11 cellular contexts compared by ENCODE assay signal in the genomic region with DNA sequence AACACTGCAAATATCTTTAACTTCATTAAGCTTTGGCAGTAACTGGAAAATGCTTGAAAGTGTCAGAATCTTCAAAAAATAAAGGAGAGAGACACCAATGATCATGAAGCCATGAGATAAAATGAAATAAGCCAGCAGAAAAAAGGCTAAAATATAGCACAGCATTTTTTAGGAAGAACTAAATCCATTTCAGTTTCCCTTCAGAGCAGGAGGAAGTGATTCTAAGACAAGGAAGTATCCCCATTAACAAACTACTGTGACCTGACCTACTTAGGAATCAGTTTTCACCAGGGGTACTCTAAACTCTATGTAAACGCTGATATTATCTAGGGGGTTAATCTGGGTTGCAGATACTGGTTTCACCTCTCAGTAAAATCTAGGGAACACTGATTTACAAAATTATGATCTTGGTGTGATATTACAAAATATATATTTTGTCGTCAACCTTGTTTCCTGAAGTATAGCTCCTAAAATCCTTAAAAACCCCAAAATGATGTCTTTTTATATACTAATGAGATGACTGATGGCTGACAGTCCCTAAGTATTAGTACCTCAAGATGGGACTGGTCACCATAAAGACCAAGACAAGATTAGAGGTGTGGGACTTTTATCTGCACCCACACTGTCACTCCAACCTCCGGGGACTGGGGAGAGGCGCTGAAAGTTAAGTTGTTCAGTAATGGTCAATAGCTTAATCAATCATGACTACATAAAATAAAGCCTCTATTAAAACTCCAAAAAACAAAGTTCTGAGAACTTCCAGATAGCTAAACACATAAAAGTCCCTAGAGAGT. TPM values are rescaled to one million over a fixed set of nuclear protein-coding genes. Genes with fewer than 3 reads are reported as not detected.
DNase-seq lines count a peak whose midpoint lies in the region; ATAC-seq, FAIRE-seq and TF ChIP-seq lines count a peak whose summit lies in the region.
"Had no signal": no experiment of that assay in that cellular context is flagged by ENCODE, and none has a peak within 500 bp of the region (broad histone marks: within the 10 kb centered on the region; RNA-seq: fewer than 3 reads in every experiment).

No MANE protein-coding gene starts in this region.

- FAIRE-seq in pancreas (lab: Jason Lieb, UNC): no peak

- H4K20me1 ChIP-seq in GM23338 (replicated peaks; ENCODE audit: insufficient read depth): peaks cover 15% of the 10 kb centered on the region

- no TSS peak for BruUV-seq in A673 (replicated peaks; lab: Mats Ljungman, UMichigan)

- intact Hi-C loops in A673 (cut with micrococcal nuclease; ENCODE audit: unreplicated experiment) (no loop called here), activated B cell treated with CpG ODN at 0.5 μM for 24 hours (cut with micrococcal nuclease) (loop anchor here (1.0 kb wide), 1 partner anchor 7 kb away; the partner anchor contains the start of gene GPR107), pancreas (cut with DNase I) (no loop called here), Right ventricle myocardium superior (cut with DNase I) (loop anchor here (10.0 kb wide), 1 partner anchor 81 kb away; no protein-coding TSS in a partner anchor)

- H3K4me3 Mint-ChIP-seq in GM23338 (no peak overlapping the region), activated B cell treated with CpG ODN at 0.5 μM for 24 hours (peak overlapping the region; percentile 62)

- no peaks in the 10 kb centered on the region for H3K9me2 ChIP-seq in GM23338 (ENCODE audit: insufficient read depth)

- H3K79me2 ChIP-seq in GM23338 (replicated peaks; ENCODE audit: insufficient read depth): peaks cover 10% of the 10 kb centered on the region

- 64 to 65% methylated on average over 4 of the region's 4 CpGs for WGBS in pancreas, 2 donors

- no peak for DNase-seq in A673 (ENCODE audit: low spot score)
- no peak for DNase-seq in GM23338 (ENCODE audit: low spot score)
- no peak for DNase-seq in activated B cell treated with CpG ODN at 0.5 μM for 24 hours
- peak; percentile 14 for DNase-seq in mesenteric fat pad (ENCODE audit: low spot score)
- DNase-seq in NK-92 (lab: John Stamatoyannopoulos, UW; ENCODE audit: unreplicated experiment): no peak
- no peak for DNase-seq in cerebellar cortex (ENCODE audit: low spot score)
- DNase-seq in pancreas: no peak
- no peak for DNase-seq in Right ventricle myocardium superior
- DNase-seq: heart left ventricle, substantia nigra had no signal

- TF ChIP-seq CTCF in A673 (conservative IDR thresholded peaks at IDR 0.05; ENCODE audit: low read depth, low read length): no peak
- no peak for TF ChIP-seq CTCF in GM23338 (conservative IDR thresholded peaks at IDR 0.05; ENCODE audit: low read depth in 2 of 2)
- no peak for TF ChIP-seq CTCF in activated B cell treated with CpG ODN at 0.5 μM for 24 hours (IDR thresholded peaks at IDR 0.05)
- TF ChIP-seq CTCF in pancreas (IDR thresholded peaks at IDR 0.05): no peak

- no peaks in the 10 kb centered on the region for H3K27me3 ChIP-seq in A673 (replicated peaks; ENCODE audit: insufficient read depth, low read depth, low read length, poor library complexity)
- H3K27me3 ChIP-seq in GM23338 (ENCODE audit: insufficient read depth): peaks cover 33% of the 10 kb centered on the region
- H3K27me3 ChIP-seq in pancreas: no peaks in the 10 kb centered on the region
- H3K27me3 ChIP-seq: heart left ventricle, SJCRH30 had no signal

- H3K27me3 Mint-ChIP-seq in GM23338 (ENCODE audit: insufficient read depth, low read depth, poor library complexity): peaks cover 24% of the 10 kb centered on the region
- no peaks in the 10 kb centered on the region for H3K27me3 Mint-ChIP-seq in activated B cell treated with CpG ODN at 0.5 μM for 24 hours

- H3K36me3 Mint-ChIP-seq in GM23338 (ENCODE audit: low read depth) (peaks cover 4% of the 10 kb centered on the region), activated B cell treated with CpG ODN at 0.5 μM for 24 hours (ENCODE audit: low read depth) (peaks cover 14% of the 10 kb centered on the region)

- peaks cover 11% of the 10 kb centered on the region for H3F3A ChIP-seq in GM23338 (replicated peaks; ENCODE audit: low read depth)

- ATAC-seq in GM23338 (no peak), activated B cell treated with CpG ODN at 0.5 μM for 24 hours (ENCODE audit: low read depth) (no peak), pancreas (no peak), Right ventricle myocardium superior (ENCODE audit: poor library complexity) (no peak)
- ATAC-seq: heart left ventricle had no signal

- H3K36me3 ChIP-seq in A673 (ENCODE audit: insufficient read depth, low read length, poor library complexity, severe bottlenecking): no peaks in the 10 kb centered on the region
- no peaks in the 10 kb centered on the region for H3K36me3 ChIP-seq in GM23338 (ENCODE audit: insufficient read depth)
- no peaks in the 10 kb centered on the region for H3K36me3 ChIP-seq in pancreas
- H3K36me3 ChIP-seq: heart left ventricle, SJCRH30 had no signal

- CTCF ChIA-PET in A673 (lab: Charles Lee) (no interaction called here), activated B cell treated with CpG ODN at 0.5 μM for 24 hours (lab: Charles Lee) (interaction anchor here (0.9 kb wide), 1 partner anchor 19 kb away, joined by 4 read pairs; no protein-coding TSS in a partner anchor)

- H3K4me3 ChIP-seq in A673 (ENCODE audit: low read depth, low read length, poor library complexity, severe bottlenecking): no peak overlapping the region
- no peak overlapping the region for H3K4me3 ChIP-seq in GM23338
- H3K4me3 ChIP-seq in pancreas: no peak overlapping the region
- H3K4me3 ChIP-seq: SJCRH30 had no signal

- H3K4me2 ChIP-seq in GM23338: peak overlapping the region; percentile 12; the same call in 1 of the 2 replicates

- POLR2A ChIA-PET in A673 (lab: Charles Lee; ENCODE audit: low non-redundant PET) (interaction anchor here (0.6 kb wide), 1 partner anchor 137 kb away, joined by 5 read pairs; no protein-coding TSS in a partner anchor), activated B cell treated with CpG ODN at 0.5 μM for 24 hours (lab: Charles Lee) (interaction anchor here (0.6 to 26.4 kb wide), 10 partner anchors 8 to 181 kb away, joined by 3 to 1209 read pairs (median 8); partner anchors contain the start of gene GPR107)

- peaks cover 30% of the 10 kb centered on the region for H3K4me1 ChIP-seq in A673 (ENCODE audit: insufficient read depth, low read length, poor library complexity, severe bottlenecking)
- H3K4me1 ChIP-seq in GM23338 (ENCODE audit: insufficient read depth): peaks cover 26% of the 10 kb centered on the region
- peaks cover 4 to 22% (median 9%) of the 10 kb centered on the region in 3 donors for H3K4me1 ChIP-seq in pancreas

- H2AFZ ChIP-seq in GM23338: no peak overlapping the region

- H3K9me3 Mint-ChIP-seq in GM23338 (peaks cover 2% of the 10 kb centered on the region; the same call in 1 of the 3 replicates), activated B cell treated with CpG ODN at 0.5 μM for 24 hours (no peaks in the 10 kb centered on the region)

- H3K27ac Mint-ChIP-seq in GM23338 (no peak overlapping the region), activated B cell treated with CpG ODN at 0.5 μM for 24 hours (peak overlapping the region; percentile 77)

- H3K27ac ChIP-seq in A673 (ENCODE audit: low read depth, low read length, poor library complexity, severe bottlenecking) (peak overlapping the region; percentile 64), GM23338 (ENCODE audit: low read depth) (no peak overlapping the region), pancreas (peak overlapping the region in 2 of 4 donors; percentile 7 to 35)
- H3K27ac ChIP-seq: SJCRH30 had no signal

- H3K9me3 ChIP-seq in A673 (ENCODE audit: low read depth, low read length, poor library complexity, severe bottlenecking) (no peaks in the 10 kb centered on the region), pancreas (no peaks in the 10 kb centered on the region)
- H3K9me3 ChIP-seq: heart left ventricle, SJCRH30 had no signal

- peaks cover 37% of the 10 kb centered on the region for H3K4me1 Mint-ChIP-seq in GM23338
- peaks cover 33% of the 10 kb centered on the region for H3K4me1 Mint-ChIP-seq in activated B cell treated with CpG ODN at 0.5 μM for 24 hours

TF ChIP-seq in GM23338, 12 proteins besides CTCF, POLR2A, EP300 and RAD21 (continues in another document):
- TF ChIP-seq JUNB (IDR thresholded peaks at IDR 0.05; ENCODE audit: unreplicated experiment): no peak
- no peak for TF ChIP-seq ETS1 (IDR thresholded peaks at IDR 0.05)
- TF ChIP-seq EZH2phosphoT487 (IDR thresholded peaks at IDR 0.05; ENCODE audit: unreplicated experiment): no peak
- no peak for TF ChIP-seq EZH2 (IDR thresholded peaks at IDR 0.05; ENCODE audit: low read depth, unreplicated experiment)
- no peak for TF ChIP-seq ZNF114 (CRISPR knock-in tag; IDR thresholded peaks at IDR 0.05)
- TF ChIP-seq STAT1 (IDR thresholded peaks at IDR 0.05; ENCODE audit: unreplicated experiment): no peak
- TF ChIP-seq CREB1 (CRISPR knock-in tag; IDR thresholded peaks at IDR 0.05; ENCODE audit: low read depth): no peak
- TF ChIP-seq ZNF331 (CRISPR knock-in tag; IDR thresholded peaks at IDR 0.05; ENCODE audit: low read depth): no peak

RNA-seq across cellular contexts. Expression of gene FNBP1, which starts 2.9 kb away (rescaled TPM):
- 200 and 215 TPM in 2 replicates for total RNA-seq in A673 (2021)
- total RNA-seq in GM23338 (2014; rRNA removed; shearing (Covaris generic)): 25.0 and 28.8 TPM in 2 replicates
- polyA plus RNA-seq in GM23338 (2016; fragmentation: Nextera tagmentation; extraction: Ambion mirVana): 26.6 and 27.4 TPM in 2 replicates
- 454 and 501 TPM in 2 replicates for total RNA-seq in activated B cell treated with CpG ODN at 0.5 μM for 24 hours
- total RNA-seq in mesenteric fat pad: 39.5 TPM
- total RNA-seq in pancreas: 10 to 100 TPM in 2 of 6 donors, 1 to 10 TPM in 4; 6.5 to 18.5 (median 7.8) TPM
- 1 to 10 TPM; 5.3 to 7.0 TPM for polyA plus RNA-seq in pancreas
- 21.5 TPM for total RNA-seq in Right ventricle myocardium superior

RNA-seq across cellular contexts. Expression of gene GPR107, which starts 7.9 kb away (rescaled TPM):
- total RNA-seq in A673 (2021) (47.1 and 50.9 TPM in 2 replicates), activated B cell treated with CpG ODN at 0.5 μM for 24 hours (17.7 and 19.6 TPM in 2 replicates), mesenteric fat pad (33.4 TPM), pancreas (10 to 100 TPM; 12.4 to 19.8 (median 17.2) TPM), Right ventricle myocardium superior (20.4 TPM)
- 18.4 and 30.7 TPM in 2 replicates for total RNA-seq in GM23338 (2014; rRNA removed; shearing (Covaris generic))
- polyA plus RNA-seq in GM23338 (2016; fragmentation: Nextera tagmentation; extraction: Ambion mirVana) (6.2 and 7.3 TPM in 2 replicates), pancreas (1 to 10 TPM; 5.1 to 8.7 TPM)

Comparison
In these comparisons a context has a peak if more than half of its experiments do, and no peak if none do; other contexts are left out.
1. intact Hi-C loops: an anchor here in activated B cell treated with CpG ODN at 0.5 μM for 24 hours (1.0 kb wide) and Right ventricle myocardium superior (10.0 kb wide); none called in A673 and pancreas.